2 cellular contexts compared by ENCODE assay signal in the genomic region with DNA sequence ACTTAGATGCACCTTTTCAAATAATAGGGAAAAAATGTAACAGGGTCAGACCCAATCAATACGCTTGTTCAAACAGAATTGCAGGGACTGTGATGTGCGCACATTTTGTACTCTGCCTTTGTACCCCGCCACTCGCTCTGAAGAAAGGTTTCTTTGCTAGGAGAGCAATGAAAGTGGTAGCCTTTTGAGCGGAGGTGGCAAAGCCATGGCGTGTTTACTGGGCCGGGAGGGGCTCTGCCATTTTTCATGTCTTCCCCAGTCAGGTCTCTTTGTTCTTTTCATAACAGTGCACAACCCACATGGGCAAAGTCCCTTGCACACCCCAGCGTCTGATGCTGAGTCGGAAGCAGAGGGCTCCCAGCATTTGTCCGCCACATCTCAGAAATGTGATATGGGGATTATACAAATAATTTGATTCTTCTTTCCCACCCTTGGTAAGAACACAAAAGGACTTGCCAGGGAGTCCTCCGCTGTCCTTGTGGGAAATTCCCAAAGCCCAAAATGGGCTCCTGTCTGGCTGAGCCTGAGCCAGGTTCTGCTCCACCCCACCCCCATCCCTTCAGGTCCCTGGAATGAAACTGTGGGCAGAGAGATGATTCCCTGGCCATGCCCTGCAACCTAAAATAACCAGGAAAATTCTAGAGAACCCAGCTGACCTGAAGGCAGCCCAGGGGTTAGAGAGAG.
TF ChIP-seq lines count a peak whose summit lies in the region.

No MANE protein-coding gene starts in this region.

TF ChIP-seq in H1, 55 proteins besides CTCF, POLR2A, EP300 and RAD21:
- TF ChIP-seq TBP (IDR thresholded peaks at IDR 0.05; ENCODE audit: low read depth, low read length) (no peak), YY1 (IDR thresholded peaks at IDR 0.05; ENCODE audit: low read depth, low read length) (0 out of 2 replicates have a peak, but pooled peaks have one; percentile 47)

TF ChIP-seq in HEK293T, 16 proteins besides CTCF, POLR2A, EP300 and RAD21:
- no peak for TF ChIP-seq ARNT (IDR thresholded peaks at IDR 0.05)
- TF ChIP-seq ZNF384 (IDR thresholded peaks at IDR 0.05) = no peak
- no peak for TF ChIP-seq LEF1 (IDR thresholded peaks at IDR 0.05; ENCODE audit: borderline replicate concordance)
- no peak for TF ChIP-seq TARDBP (IDR thresholded peaks at IDR 0.05)
- no peak for TF ChIP-seq FOXK2 (IDR thresholded peaks at IDR 0.05)
TF ChIP-seq in HEK293T: peak in this region for 0.
